19 cellular contexts compared by ENCODE assay signal in genomic region chr7:132770055-132770454, GRCh38.
DNase-seq lines count a peak whose midpoint lies in the region; ATAC-seq and TF ChIP-seq lines count a peak whose summit lies in the region.
"Had no signal": no experiment of that assay in that cellular context is flagged by ENCODE, and none has a peak within 500 bp of the region (broad histone marks: within the 10 kb centered on the region; RNA-seq: fewer than 3 reads in every experiment).

No MANE protein-coding gene starts in this region.

- POLR2A ChIA-PET in T-cell (lab: Charles Lee): interaction anchor here in 1 of 2 donors (0.9 kb wide), 1 partner anchor 1888 kb away, joined by 3 read pairs; no protein-coding TSS in a partner anchor

- CTCF ChIA-PET in T-cell (lab: Charles Lee): no interaction called here

- no peak for DNase-seq in activated naive CD8-positive, alpha-beta T cell treated with anti-CD3 and anti-CD28 coated beads, Interleukin-2, amount 50 U/mL, for 24 hours
- DNase-seq in T-cell (no peak), posterior cingulate gyrus (no peak), NCI-H748 (lab: John Stamatoyannopoulos, UW; ENCODE audit: unreplicated experiment) (no peak)
- DNase-seq in central memory CD4-positive, alpha-beta T cell: no peak
- DNase-seq: C1 segment of cervical spinal cord; DMS153; DND-41; KBM-7; NCI-H2029 treated with DMSO at 0.1 percent for 48 hours; NCI-H2227 treated with DMSO at 0.1 percent for 48 hours; NCI-H748 treated with DMSO at 0.1 percent for 48 hours; NK-92 treated with Interleukin-12 subunit alpha and Interleukin-12 subunit beta, amount 100 ng/mL, for 24 hours; PC-3; SK-N-SH; SW 1271 had no signal

- H3K36me3 Mint-ChIP-seq in activated naive CD8-positive, alpha-beta T cell: peaks cover 8% of the 10 kb centered on the region
- peaks cover 4% of the 10 kb centered on the region for H3K36me3 Mint-ChIP-seq in activated naive CD8-positive, alpha-beta T cell treated with anti-CD3 and anti-CD28 coated beads, Interleukin-2, amount 50 U/mL, for 24 hours (ENCODE audit: low read depth)
- H3K36me3 Mint-ChIP-seq in T-cell: peaks cover 2% of the 10 kb centered on the region

- peaks cover 4% of the 10 kb centered on the region for H3K9me3 Mint-ChIP-seq in activated naive CD8-positive, alpha-beta T cell (ENCODE audit: low read depth)
- H3K9me3 Mint-ChIP-seq in activated naive CD8-positive, alpha-beta T cell treated with anti-CD3 and anti-CD28 coated beads, Interleukin-2, amount 50 U/mL, for 24 hours: peaks cover 17% of the 10 kb centered on the region
- peaks cover 9 to 15% (median 12%) of the 10 kb centered on the region in 3 donors for H3K9me3 Mint-ChIP-seq in T-cell

- H3K4me3 Mint-ChIP-seq in activated naive CD8-positive, alpha-beta T cell: no peak overlapping the region
- no peak overlapping the region for H3K4me3 Mint-ChIP-seq in activated naive CD8-positive, alpha-beta T cell treated with anti-CD3 and anti-CD28 coated beads, Interleukin-2, amount 50 U/mL, for 24 hours
- peak overlapping the region in 1 of 3 donors; percentile 70 for H3K4me3 Mint-ChIP-seq in T-cell

- peak overlapping the region; percentile 61 for H3K27ac Mint-ChIP-seq in activated naive CD8-positive, alpha-beta T cell
- no peak overlapping the region for H3K27ac Mint-ChIP-seq in activated naive CD8-positive, alpha-beta T cell treated with anti-CD3 and anti-CD28 coated beads, Interleukin-2, amount 50 U/mL, for 24 hours
- peak overlapping the region; percentile 97 to 98 for H3K27ac Mint-ChIP-seq in T-cell

- ATAC-seq in activated naive CD8-positive, alpha-beta T cell treated with anti-CD3 and anti-CD28 coated beads, Interleukin-2, amount 50 U/mL, for 24 hours: no peak
- ATAC-seq in T-cell (replicated peaks in 1 of 4): no peak
- ATAC-seq: HCT116, PC-3 had no signal

- TF ChIP-seq EP300 in Ishikawa (IDR thresholded peaks at IDR 0.05; ENCODE audit: borderline replicate concordance): no peak

- intact Hi-C loops in posterior cingulate gyrus (cut with DNase I): no loop called here

- no peak for TF ChIP-seq RAD21 in Ishikawa (IDR thresholded peaks at IDR 0.05; ENCODE audit: low read depth)

- H3K4me1 Mint-ChIP-seq in activated naive CD8-positive, alpha-beta T cell (ENCODE audit: low read depth): peaks cover 24% of the 10 kb centered on the region
- H3K4me1 Mint-ChIP-seq in activated naive CD8-positive, alpha-beta T cell treated with anti-CD3 and anti-CD28 coated beads, Interleukin-2, amount 50 U/mL, for 24 hours: peaks cover 22% of the 10 kb centered on the region
- peaks cover 23 to 27% (median 26%) of the 10 kb centered on the region in 3 donors for H3K4me1 Mint-ChIP-seq in T-cell

- H3K27me3 Mint-ChIP-seq in activated naive CD8-positive, alpha-beta T cell: no peaks in the 10 kb centered on the region
- no peaks in the 10 kb centered on the region for H3K27me3 Mint-ChIP-seq in activated naive CD8-positive, alpha-beta T cell treated with anti-CD3 and anti-CD28 coated beads, Interleukin-2, amount 50 U/mL, for 24 hours
- H3K27me3 Mint-ChIP-seq in T-cell: no peaks in the 10 kb centered on the region

TF ChIP-seq in Ishikawa, 13 proteins besides CTCF, POLR2A, EP300 and RAD21:
- TF ChIP-seq TEAD4 (IDR thresholded peaks at IDR 0.05): no peak
- TF ChIP-seq NFIC (IDR thresholded peaks at IDR 0.05): no peak
- TF ChIP-seq TAF1 (IDR thresholded peaks at IDR 0.05; ENCODE audit: low read depth): no peak
- TF ChIP-seq CEBPB (IDR thresholded peaks at IDR 0.05): no peak
- TF ChIP-seq ZBTB7A (IDR thresholded peaks at IDR 0.05; ENCODE audit: low read depth): no peak
- no peak for TF ChIP-seq REST (IDR thresholded peaks at IDR 0.05; ENCODE audit: low read depth)
- TF ChIP-seq CREB1 (IDR thresholded peaks at IDR 0.05; ENCODE audit: low read depth): no peak
- TF ChIP-seq EGR1 (IDR thresholded peaks at IDR 0.05): no peak
- TF ChIP-seq USF1 (IDR thresholded peaks at IDR 0.05): 0 out of 2 replicates have a peak, but pooled peaks have one; percentile 45
